1 cellular context compared by ENCODE assay signal in the genomic region with DNA sequence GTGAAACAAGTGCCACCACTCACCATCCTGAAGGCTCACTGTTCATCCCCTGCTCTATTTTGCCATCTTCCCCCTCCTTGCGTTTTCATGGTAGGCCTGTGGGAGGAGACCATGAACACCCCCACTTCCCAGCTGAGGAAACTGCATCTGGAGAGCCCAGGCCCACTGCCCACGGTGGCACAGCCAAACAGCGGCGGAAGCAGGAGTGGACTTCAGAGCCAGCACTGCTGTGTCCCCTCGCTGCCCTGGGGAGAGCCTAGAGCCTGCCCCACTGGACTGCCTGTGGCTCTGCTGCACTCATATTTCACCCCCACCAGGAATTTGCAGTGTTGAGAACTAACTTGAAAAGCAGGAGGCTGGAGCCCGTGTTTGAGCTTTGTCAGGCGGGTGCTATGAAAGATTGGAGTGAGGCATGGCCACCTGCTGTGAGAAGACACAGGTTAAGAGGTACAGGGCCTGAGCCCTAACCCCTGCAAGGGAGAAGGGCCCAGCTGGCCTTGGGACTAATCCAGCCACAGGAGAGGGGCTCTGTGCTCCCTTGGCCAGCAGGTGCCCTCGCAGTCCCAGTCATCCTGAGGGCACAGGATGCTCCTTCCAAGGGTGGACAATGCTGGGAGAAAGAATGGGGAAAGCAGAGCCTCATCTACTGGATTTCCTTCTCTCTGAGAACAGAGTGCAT.
TF ChIP-seq lines count a peak whose summit lies in the region.

No MANE protein-coding gene starts in this region.

TF ChIP-seq in HepG2, 621 proteins besides CTCF, POLR2A, EP300 and RAD21:
- TF ChIP-seq AGO2 (optimal IDR thresholded peaks at IDR 0.05; ENCODE audit: low read depth, low read length) (no peak), HOXA5 (CRISPR knock-in tag; IDR thresholded peaks at IDR 0.05) (no peak), SMC3 (IDR thresholded peaks at IDR 0.05; ENCODE audit: low read length) (peak; percentile 15; the same call in 1 of the 2 replicates), STAG1 (CRISPR knock-in tag; IDR thresholded peaks at IDR 0.05) (peak; percentile 74), ZNF44 (CRISPR knock-in tag; IDR thresholded peaks at IDR 0.05) (no peak), ZNF704 (CRISPR knock-in tag; IDR thresholded peaks at IDR 0.05; ENCODE audit: borderline replicate concordance) (no peak)
- TF ChIP-seq, protein P1, sequence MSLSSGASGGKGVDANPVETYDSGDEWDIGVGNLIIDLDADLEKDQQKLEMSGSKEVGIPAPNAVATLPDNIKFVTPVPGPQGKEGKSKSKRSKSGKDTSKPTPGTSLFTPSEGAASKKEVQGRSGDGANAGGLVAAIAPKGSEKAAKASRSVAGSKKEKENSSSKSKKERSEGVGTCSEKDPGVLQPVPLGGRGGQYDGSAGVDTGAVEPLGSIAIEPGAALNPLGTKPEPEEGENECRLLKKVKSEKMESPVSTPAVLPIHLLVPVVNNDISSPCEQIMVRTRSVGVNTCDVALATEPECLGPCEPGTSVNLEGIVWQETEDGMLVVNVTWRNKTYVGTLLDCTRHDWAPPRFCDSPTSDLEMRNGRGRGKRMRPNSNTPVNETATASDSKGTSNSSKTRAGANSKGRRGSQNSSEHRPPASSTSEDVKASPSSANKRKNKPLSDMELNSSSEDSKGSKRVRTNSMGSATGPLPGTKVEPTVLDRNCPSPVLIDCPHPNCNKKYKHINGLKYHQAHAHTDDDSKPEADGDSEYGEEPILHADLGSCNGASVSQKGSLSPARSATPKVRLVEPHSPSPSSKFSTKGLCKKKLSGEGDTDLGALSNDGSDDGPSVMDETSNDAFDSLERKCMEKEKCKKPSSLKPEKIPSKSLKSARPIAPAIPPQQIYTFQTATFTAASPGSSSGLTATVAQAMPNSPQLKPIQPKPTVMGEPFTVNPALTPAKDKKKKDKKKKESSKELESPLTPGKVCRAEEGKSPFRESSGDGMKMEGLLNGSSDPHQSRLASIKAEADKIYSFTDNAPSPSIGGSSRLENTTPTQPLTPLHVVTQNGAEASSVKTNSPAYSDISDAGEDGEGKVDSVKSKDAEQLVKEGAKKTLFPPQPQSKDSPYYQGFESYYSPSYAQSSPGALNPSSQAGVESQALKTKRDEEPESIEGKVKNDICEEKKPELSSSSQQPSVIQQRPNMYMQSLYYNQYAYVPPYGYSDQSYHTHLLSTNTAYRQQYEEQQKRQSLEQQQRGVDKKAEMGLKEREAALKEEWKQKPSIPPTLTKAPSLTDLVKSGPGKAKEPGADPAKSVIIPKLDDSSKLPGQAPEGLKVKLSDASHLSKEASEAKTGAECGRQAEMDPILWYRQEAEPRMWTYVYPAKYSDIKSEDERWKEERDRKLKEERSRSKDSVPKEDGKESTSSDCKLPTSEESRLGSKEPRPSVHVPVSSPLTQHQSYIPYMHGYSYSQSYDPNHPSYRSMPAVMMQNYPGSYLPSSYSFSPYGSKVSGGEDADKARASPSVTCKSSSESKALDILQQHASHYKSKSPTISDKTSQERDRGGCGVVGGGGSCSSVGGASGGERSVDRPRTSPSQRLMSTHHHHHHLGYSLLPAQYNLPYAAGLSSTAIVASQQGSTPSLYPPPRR (CRISPR knock-in tag; IDR thresholded peaks at IDR 0.05; ENCODE audit: borderline replicate concordance): no peak
- TF ChIP-seq, protein P2, sequence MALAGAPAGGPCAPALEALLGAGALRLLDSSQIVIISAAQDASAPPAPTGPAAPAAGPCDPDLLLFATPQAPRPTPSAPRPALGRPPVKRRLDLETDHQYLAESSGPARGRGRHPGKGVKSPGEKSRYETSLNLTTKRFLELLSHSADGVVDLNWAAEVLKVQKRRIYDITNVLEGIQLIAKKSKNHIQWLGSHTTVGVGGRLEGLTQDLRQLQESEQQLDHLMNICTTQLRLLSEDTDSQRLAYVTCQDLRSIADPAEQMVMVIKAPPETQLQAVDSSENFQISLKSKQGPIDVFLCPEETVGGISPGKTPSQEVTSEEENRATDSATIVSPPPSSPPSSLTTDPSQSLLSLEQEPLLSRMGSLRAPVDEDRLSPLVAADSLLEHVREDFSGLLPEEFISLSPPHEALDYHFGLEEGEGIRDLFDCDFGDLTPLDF (CRISPR knock-in tag; IDR thresholded peaks at IDR 0.05): no peak
